2 cellular contexts compared by ENCODE assay signal in genomic region chr12:132717011-132717410, GRCh38.
TF ChIP-seq lines count a peak whose summit lies in the region.

No MANE protein-coding gene starts in this region.

TF ChIP-seq in A549, 52 proteins besides CTCF, POLR2A, EP300 and RAD21:
- TF ChIP-seq JUNB (IDR thresholded peaks at IDR 0.05) (no peak), JUN (IDR thresholded peaks at IDR 0.05) (no peak), CBX2 (IDR thresholded peaks at IDR 0.05; ENCODE audit: borderline replicate concordance, low read depth) (no peak), KDM1A (IDR thresholded peaks at IDR 0.05; ENCODE audit: low read depth) (no peak), HDAC2 (IDR thresholded peaks at IDR 0.05) (no peak), CBX8 (IDR thresholded peaks at IDR 0.05) (no peak)
- TF ChIP-seq, protein P1, sequence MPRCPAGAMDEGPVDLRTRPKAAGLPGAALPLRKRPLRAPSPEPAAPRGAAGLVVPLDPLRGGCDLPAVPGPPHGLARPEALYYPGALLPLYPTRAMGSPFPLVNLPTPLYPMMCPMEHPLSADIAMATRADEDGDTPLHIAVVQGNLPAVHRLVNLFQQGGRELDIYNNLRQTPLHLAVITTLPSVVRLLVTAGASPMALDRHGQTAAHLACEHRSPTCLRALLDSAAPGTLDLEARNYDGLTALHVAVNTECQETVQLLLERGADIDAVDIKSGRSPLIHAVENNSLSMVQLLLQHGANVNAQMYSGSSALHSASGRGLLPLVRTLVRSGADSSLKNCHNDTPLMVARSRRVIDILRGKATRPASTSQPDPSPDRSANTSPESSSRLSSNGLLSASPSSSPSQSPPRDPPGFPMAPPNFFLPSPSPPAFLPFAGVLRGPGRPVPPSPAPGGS (IDR thresholded peaks at IDR 0.05): no peak

TF ChIP-seq in K562, 482 proteins besides CTCF, POLR2A, EP300 and RAD21:
- TF ChIP-seq SPI1 (IDR thresholded peaks at IDR 0.05; ENCODE audit: borderline replicate concordance, low read depth, low read length) (no peak), POLR2AphosphoS2 (IDR thresholded peaks at IDR 0.05; ENCODE audit: low read length) (0 out of 2 replicates have a peak, but pooled peaks have one; percentile 41)
